ENCODE assay signal across 10 cellular contexts in genomic region chr2:24886640-24887324, GRCh38. TPM values are rescaled to one million over a fixed set of nuclear protein-coding genes. Genes with fewer than 3 reads are reported as not detected.
DNase-seq lines count a peak whose midpoint lies in the region; ATAC-seq, FAIRE-seq and TF ChIP-seq lines count a peak whose summit lies in the region.
"Had no signal": no experiment of that assay in that cellular context is flagged by ENCODE, and none has a peak within 500 bp of the region (broad histone marks: within the 10 kb centered on the region; RNA-seq: fewer than 3 reads in every experiment).

No MANE protein-coding gene starts in this region.

- TF ChIP-seq CTCF in HFFc6 (IDR thresholded peaks at IDR 0.05) (no peak), astrocyte (IDR thresholded peaks at IDR 0.05; ENCODE audit: insufficient read depth, low read depth, low read length) (no peak), mucosa of descending colon (IDR thresholded peaks at IDR 0.05) (no peak)

- H3K27me3 ChIP-seq in astrocyte (ENCODE audit: insufficient read depth, low read length) = no peaks in the 10 kb centered on the region

- H3K4me2 ChIP-seq in astrocyte (ENCODE audit: low read length) = peak overlapping the region; percentile 20

- H3K4me1 Mint-ChIP-seq in HFFc6 (ENCODE audit: low read depth) (peaks cover 50% of the 10 kb centered on the region), astrocyte (ENCODE audit: low read depth, unreplicated experiment) (peaks cover 17% of the 10 kb centered on the region)

- H3K4me3 ChIP-seq in astrocyte (ENCODE audit: insufficient read depth, low read depth, low read length) (no peak overlapping the region), mucosa of descending colon (no peak overlapping the region)

- peaks cover 21% of the 10 kb centered on the region for H3K36me3 Mint-ChIP-seq in HFFc6 (ENCODE audit: low read depth)
- H3K36me3 Mint-ChIP-seq in astrocyte (ENCODE audit: low read depth, unreplicated experiment) = no peaks in the 10 kb centered on the region

- no peaks in the 10 kb centered on the region for H4K20me1 ChIP-seq in astrocyte (ENCODE audit: insufficient read depth, low read length)

- H3K4me1 ChIP-seq in astrocyte (ENCODE audit: insufficient read depth, low read length) = peaks cover 9% of the 10 kb centered on the region
- H3K4me1 ChIP-seq in mucosa of descending colon (ENCODE audit: low read depth) = no peaks in the 10 kb centered on the region

- intact Hi-C loops in mucosa of descending colon (cut with DNase I, micrococcal nuclease) = no loop called here

- peak; percentile 39 for DNase-seq in Ammon's horn (ENCODE audit: low spot score)
- peak; percentile 70 for DNase-seq in HFFc6
- peak; percentile 7 for DNase-seq in astrocyte (ENCODE audit: low read depth)
- no peak for DNase-seq in mucosa of descending colon
- DNase-seq in NCI-H146 treated with DMSO at 0.1 percent for 48 hours (lab: John Stamatoyannopoulos, UW; ENCODE audit: unreplicated experiment) = no peak
- DNase-seq in SKM-1 (lab: John Stamatoyannopoulos, UW; ENCODE audit: unreplicated experiment) = no peak
- DNase-seq: CD4-positive, alpha-beta memory T cell; Right ventricle myocardium superior had no signal

- no peaks in the 10 kb centered on the region for H3K36me3 ChIP-seq in astrocyte (ENCODE audit: insufficient read depth, low read length)
- H3K36me3 ChIP-seq in mucosa of descending colon (ENCODE audit: low read depth) = no peaks in the 10 kb centered on the region

- H3K9me3 ChIP-seq in astrocyte (ENCODE audit: insufficient read depth, low read depth, low read length) (no peaks in the 10 kb centered on the region), mucosa of descending colon (no peaks in the 10 kb centered on the region)

- no peak overlapping the region for H3K27ac ChIP-seq in astrocyte (ENCODE audit: low read depth, low read length)

- peak overlapping the region; percentile 66 for H3K4me3 Mint-ChIP-seq in HFFc6
- H3K4me3 Mint-ChIP-seq in astrocyte (ENCODE audit: unreplicated experiment) = no peak overlapping the region
- H3K4me3 Mint-ChIP-seq: CD4-positive, alpha-beta memory T cell had no signal

- ATAC-seq in mucosa of descending colon (peak; percentile 20), GM21619 (IDR thresholded peaks at IDR 0.05; ENCODE audit: unreplicated experiment) (no peak), HG02973 (IDR thresholded peaks at IDR 0.05; ENCODE audit: unreplicated experiment) (no peak)

- H3K27ac Mint-ChIP-seq in HFFc6 = peak overlapping the region; percentile 98
- no peak overlapping the region for H3K27ac Mint-ChIP-seq in astrocyte (ENCODE audit: unreplicated experiment)

- FAIRE-seq in astrocyte (lab: Jason Lieb, UNC) = no peak

- H3K27me3 Mint-ChIP-seq in HFFc6 (ENCODE audit: insufficient read depth) = peaks cover 2% of the 10 kb centered on the region
- no peaks in the 10 kb centered on the region for H3K27me3 Mint-ChIP-seq in astrocyte (ENCODE audit: low read depth, unreplicated experiment)
- H3K27me3 Mint-ChIP-seq: CD4-positive, alpha-beta memory T cell had no signal

- H2AFZ ChIP-seq in astrocyte (ENCODE audit: low read depth, low read length) = peak overlapping the region; percentile 47

- H3K9me3 Mint-ChIP-seq in HFFc6 = peaks cover 3% of the 10 kb centered on the region; the same call in 1 of the 2 replicates
- no peaks in the 10 kb centered on the region for H3K9me3 Mint-ChIP-seq in astrocyte (ENCODE audit: unreplicated experiment)

- no peak overlapping the region for H3K9ac ChIP-seq in astrocyte (ENCODE audit: low read length)

- no peaks in the 10 kb centered on the region for H3K79me2 ChIP-seq in astrocyte (ENCODE audit: insufficient read depth, low read length)

RNA-seq across cellular contexts. Expression of gene ADCY3, which starts 33.3 kb away (rescaled TPM):
- 10 to 100 TPM; 54.4 to 80.7 (median 72.0) TPM for total RNA-seq in HFFc6 (2021; fragmentation: NEBNext Ultra II Directional; extraction: Animal tissue kit (Norgen Biotek cat#: 25700))
- total RNA-seq in astrocyte (12.5 and 20.5 TPM in 2 replicates), mucosa of descending colon (10 to 100 TPM; 24.9 to 30.4 (median 25.3) TPM)

Comparison
In these comparisons a context has a peak if more than half of its experiments do, and no peak if none do; other contexts are left out.
1. DNase-seq: peak in Ammon's horn (single experiment), HFFc6 (single experiment) and astrocyte (single experiment); none in mucosa of descending colon (0 of 3), NCI-H146 treated with DMSO at 0.1 percent for 48 hours (single experiment) and SKM-1 (single experiment).